Comparison of ENCODE assay signal across 17 cellular contexts in the genomic region with DNA sequence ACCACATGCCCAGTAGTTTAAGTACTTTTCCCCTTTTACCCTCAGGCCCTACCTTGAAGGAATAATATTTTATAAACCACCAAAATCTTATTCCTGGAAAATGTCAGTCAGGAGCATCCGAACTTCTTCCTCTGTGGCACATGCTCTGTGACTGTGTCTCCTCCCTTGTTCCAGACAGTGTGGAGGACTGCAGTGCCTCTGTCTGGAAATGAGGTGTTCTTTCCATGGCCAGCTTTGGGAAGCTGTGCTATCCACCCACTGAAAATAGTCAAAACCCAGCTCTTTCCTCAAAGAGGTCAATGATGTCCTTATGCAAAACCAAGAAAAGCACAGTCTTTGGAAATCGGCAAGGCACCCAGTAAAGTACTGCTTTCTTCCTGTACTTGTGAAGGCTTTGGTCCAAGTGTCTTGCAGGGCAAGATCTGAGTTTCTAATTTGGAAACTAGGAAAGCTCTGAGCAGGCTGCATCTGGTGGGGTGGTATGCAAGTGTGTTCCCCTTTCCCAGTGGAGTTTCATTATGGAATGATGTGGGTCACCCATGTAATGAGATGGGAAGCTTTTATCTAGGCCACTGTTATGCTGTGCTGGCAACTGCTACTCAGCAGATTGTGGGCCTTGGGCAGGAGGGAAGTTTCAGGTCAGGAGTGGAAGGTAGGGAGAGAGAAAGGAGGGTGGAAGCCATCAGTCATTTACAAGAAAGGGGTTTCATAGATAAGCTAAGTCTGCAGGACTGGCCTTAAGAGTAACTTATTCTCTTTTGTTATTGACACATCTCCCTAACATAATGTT. TPM values are rescaled to one million over a fixed set of nuclear protein-coding genes. Genes with fewer than 3 reads are reported as not detected.
A peak's percentile ranks its signal among the peaks of the same experiment; 100 is the strongest.
DNase-seq lines count a peak whose midpoint lies in the region; ATAC-seq, FAIRE-seq and TF ChIP-seq lines count a peak whose summit lies in the region.
"Had no signal": no experiment of that assay in that cellular context is flagged by ENCODE, and none has a peak within 500 bp of the region (broad histone marks: within the 10 kb centered on the region; RNA-seq: fewer than 3 reads in every experiment).

No MANE protein-coding gene starts in this region.

- peaks cover 58% of the 10 kb centered on the region for H3K79me2 ChIP-seq in GM12878 (ENCODE audit: control insufficient read depth, insufficient read depth, low read length)

- no peaks in the 10 kb centered on the region for H3K27me3 ChIP-seq in CD4-positive, alpha-beta memory T cell (ENCODE audit: insufficient read depth, low read length)
- no peaks in the 10 kb centered on the region for H3K27me3 ChIP-seq in GM12878 (replicated peaks in 1 of 2; ENCODE audit: control insufficient read depth in 2 of 2, insufficient read depth in 2 of 2, low read length in 1 of 2)
- H3K27me3 ChIP-seq: BLaER1 treated with 17β-estradiol and CSF1 and Interleukin-3, amounts not matched to agents 10 nM and 100 nM had no signal

- no peak overlapping the region for H3K4me3 ChIP-seq in CD4-positive, alpha-beta memory T cell (ENCODE audit: low read length in 2 of 2)
- H3K4me3 ChIP-seq in GM12878: no peak overlapping the region
- H3K4me3 ChIP-seq: BLaER1 treated with 17β-estradiol and CSF1 and Interleukin-3, amounts not matched to agents 10 nM and 100 nM had no signal

- RAD21 ChIA-PET in GM12878 (lab: Charles Lee; ENCODE audit: unreplicated experiment): interaction anchor here (1.0 to 6.2 kb wide), 5 partner anchors 30 to 157 kb away, joined by 3 to 58 read pairs (median 6); no protein-coding TSS in a partner anchor

- H3K4me1 Mint-ChIP-seq in CD4-positive, alpha-beta memory T cell: peaks cover 79 to 100% (median 95%) of the 10 kb centered on the region in 4 donors
- H3K4me1 Mint-ChIP-seq in naive B cell: peaks cover 95 to 99% (median 98%) of the 10 kb centered on the region in 3 donors

- peak overlapping the region in 7 of 8 donors; percentile 23 to 73 (median 44) for H3K4me3 Mint-ChIP-seq in CD4-positive, alpha-beta memory T cell
- H3K4me3 Mint-ChIP-seq in naive B cell: peak overlapping the region; percentile 69 to 100 (median 96)
- H3K4me3 Mint-ChIP-seq: stimulated activated naive CD8-positive, alpha-beta T cell treated with anti-CD3 and anti-CD28 coated beads, Interleukin-15, Interleukin-2, amounts not matched to agents 100 ng/mL and 50 ng/mL, for 24 hours had no signal

- DNase-seq in CD4-positive, alpha-beta memory T cell: no peak
- DNase-seq in GM18507 (ENCODE audit: extremely low spot score, insufficient read length, low read depth) (no peak), GM12878 (ENCODE audit: low read depth, low spot score) (no peak), naive B cell (no peak), SW480 (ENCODE audit: low spot score) (no peak), NCI-H510A treated with DMSO at 0.1 percent for 48 hours (lab: John Stamatoyannopoulos, UW) (no peak)
- DNase-seq: activated naive CD4-positive, alpha-beta T cell treated with anti-CD3 and anti-CD28 coated beads, Interleukin-2, amount 50 U/mL, for 16 hours; foreskin melanocyte; mesenchymal stem cell; NCI-H1048; NCI-H774; T1000 had no signal

- TF ChIP-seq EP300 in GM12878 (IDR thresholded peaks at IDR 0.05; ENCODE audit: borderline replicate concordance in 1 of 2, control insufficient read depth in 1 of 2, low read depth in 2 of 2, low read length in 2 of 2): no peak

- H3K9me3 ChIP-seq in CD4-positive, alpha-beta memory T cell (ENCODE audit: control insufficient read depth in 1 of 2, low read length in 2 of 2): no peaks in the 10 kb centered on the region
- H3K9me3 ChIP-seq in GM12878 (replicated peaks; ENCODE audit: control insufficient read depth, insufficient read depth, low read length): no peaks in the 10 kb centered on the region
- H3K9me3 ChIP-seq: BLaER1 treated with 17β-estradiol and CSF1 and Interleukin-3, amounts not matched to agents 10 nM and 100 nM had no signal

- H3K27ac ChIP-seq in CD4-positive, alpha-beta memory T cell (ENCODE audit: low read depth, low read length): no peak overlapping the region
- no peak overlapping the region for H3K27ac ChIP-seq in GM12878 (ENCODE audit: control insufficient read depth, insufficient read depth)
- H3K27ac ChIP-seq: BLaER1 treated with 17β-estradiol and CSF1 and Interleukin-3, amounts not matched to agents 10 nM and 100 nM; RWPE1 had no signal

- CTCF ChIA-PET in CD4-positive, alpha-beta memory T cell (lab: Charles Lee; ENCODE audit: partially characterized antibody): interaction anchor here (1.6 to 7.9 kb wide), 7 partner anchors 9 to 131 kb away, joined by 4 to 69 read pairs (median 38); no protein-coding TSS in a partner anchor
- CTCF ChIA-PET in GM12878 (lab: Yijun Ruan, JAX): interaction anchor here (1.0 to 9.1 kb wide), 7 partner anchors 23 to 184 kb away, joined by 3 to 72 read pairs (median 26); no protein-coding TSS in a partner anchor

- H3K9me3 Mint-ChIP-seq in CD4-positive, alpha-beta memory T cell: no peaks in the 10 kb centered on the region
- H3K9me3 Mint-ChIP-seq in naive B cell: no peaks in the 10 kb centered on the region
- H3K9me3 Mint-ChIP-seq: stimulated activated naive CD8-positive, alpha-beta T cell treated with anti-CD3 and anti-CD28 coated beads, Interleukin-15, Interleukin-2, amounts not matched to agents 100 ng/mL and 50 ng/mL, for 24 hours had no signal

- peaks cover 99% of the 10 kb centered on the region for H3K4me1 ChIP-seq in CD4-positive, alpha-beta memory T cell (ENCODE audit: insufficient read depth, low read length)
- peaks cover 31% of the 10 kb centered on the region for H3K4me1 ChIP-seq in GM12878 (ENCODE audit: control insufficient read depth, insufficient read depth, low read length)

- FAIRE-seq in GM18507 (lab: Jason Lieb, UNC): peak; percentile 5
- no peak for FAIRE-seq in GM12878 (lab: Jason Lieb, UNC)
- FAIRE-seq: endometrium had no signal

- H3K27me3 Mint-ChIP-seq in CD4-positive, alpha-beta memory T cell: no peaks in the 10 kb centered on the region
- H3K27me3 Mint-ChIP-seq in naive B cell: no peaks in the 10 kb centered on the region
- H3K27me3 Mint-ChIP-seq: stimulated activated naive CD8-positive, alpha-beta T cell treated with anti-CD3 and anti-CD28 coated beads, Interleukin-15, Interleukin-2, amounts not matched to agents 100 ng/mL and 50 ng/mL, for 24 hours had no signal

- ATAC-seq in GM12878: no peak
- ATAC-seq in naive B cell (ENCODE audit: low read depth in 2 of 2): no peak
- ATAC-seq in SK-N-SH treated with all-trans-retinoic acid at 6 μM for 48 hours: no peak

- no peak for TF ChIP-seq RAD21 in GM12878 (IDR thresholded peaks at IDR 0.05; ENCODE audit: insufficient read depth, low read depth, low read length)

- TF ChIP-seq POLR2A in GM12878 (IDR thresholded peaks at IDR 0.05; ENCODE audit: low read depth, low read length): no peak

- peaks cover 52 to 69% of the 10 kb centered on the region in 2 donors for H3K36me3 Mint-ChIP-seq in CD4-positive, alpha-beta memory T cell
- peaks cover 53 to 58% of the 10 kb centered on the region in 2 donors for H3K36me3 Mint-ChIP-seq in naive B cell

- SMC1A ChIA-PET in GM12878 (lab: Charles Lee; ENCODE audit: uncharacterized antibody, unreplicated experiment): interaction anchor here (1.1 to 5.6 kb wide), 12 partner anchors 9 to 132 kb away, joined by 3 to 47 read pairs (median 5); no protein-coding TSS in a partner anchor

- POLR2A ChIA-PET in CD4-positive, alpha-beta memory T cell (lab: Charles Lee; ENCODE audit: partially characterized antibody): interaction anchor here (1.2 to 6.8 kb wide), 3 partner anchors 24 to 163 kb away, joined by 4 to 112 read pairs (median 11); partner anchors contain the start of gene MRPS14
- POLR2A ChIA-PET in GM12878 (lab: Charles Lee): interaction anchor here (0.8 to 1.3 kb wide), 4 partner anchors 12 to 18 kb away, joined by 3 read pairs; no protein-coding TSS in a partner anchor

- no peaks in the 10 kb centered on the region for H4K20me1 ChIP-seq in GM12878 (ENCODE audit: control insufficient read depth, insufficient read depth)
- H4K20me1 ChIP-seq: BLaER1 treated with 17β-estradiol and CSF1 and Interleukin-3, amounts not matched to agents 10 nM and 100 nM had no signal

- peak overlapping the region; percentile 38; the same call in 1 of the 2 replicates for H3K4me2 ChIP-seq in GM12878 (ENCODE audit: control insufficient read depth, insufficient read depth)

- no peak overlapping the region for H2AFZ ChIP-seq in GM12878 (ENCODE audit: control insufficient read depth, low read depth, low read length)

- H3K27ac Mint-ChIP-seq in CD4-positive, alpha-beta memory T cell: peak overlapping the region in 6 of 7 donors; percentile 43 to 90 (median 58)
- peak overlapping the region; percentile 82 to 97 (median 92) for H3K27ac Mint-ChIP-seq in naive B cell

- in situ Hi-C loops in GM12878 (cut with MboI): no loop called here

- no TSS peak for BruUV-seq in GM12878 (replicated peaks; lab: Mats Ljungman, UMichigan)

- 98% methylated on average over 2 of the region's 2 CpGs for WGBS in GM12878 (ENCODE audit: insufficient coverage, insufficient replicate concordance, low lambda C conversion rate, missing lambda C conversion rate)

- intact Hi-C loops in CD4-positive, alpha-beta memory T cell (cut with micrococcal nuclease): no loop called here
- intact Hi-C loops in GM12878 (cut with micrococcal nuclease; ENCODE audit: unreplicated experiment): no loop called here

- H3K9ac ChIP-seq in GM12878 (ENCODE audit: control insufficient read depth, insufficient read depth, low read length): no peak overlapping the region
- H3K9ac ChIP-seq: BLaER1 treated with 17β-estradiol and CSF1 and Interleukin-3, amounts not matched to agents 10 nM and 100 nM had no signal

- H3K36me3 ChIP-seq in CD4-positive, alpha-beta memory T cell (ENCODE audit: insufficient read depth, low read length): peaks cover 7% of the 10 kb centered on the region
- H3K36me3 ChIP-seq in GM12878 (ENCODE audit: control insufficient read depth in 2 of 2, insufficient read depth in 2 of 2, low read length in 1 of 2): peaks cover 1 to 5% of the 10 kb centered on the region in 2 experiments; a peak in 3 of 4 replicates

- no peak for TF ChIP-seq CTCF in GM12878 (IDR thresholded peaks at IDR 0.05 in 2 of 3, conservative IDR thresholded peaks at IDR 0.05 in 1 of 3; ENCODE audit: control insufficient read depth in 2 of 3, extremely low read depth in 1 of 3, insufficient read depth in 1 of 3, low read depth in 3 of 3, low read length in 3 of 3)

RNA-seq across cellular contexts. Expression of gene KIAA0040, which starts 6.0 kb away (rescaled TPM):
- 10 to 100 TPM; 28.7 to 33.6 TPM for total RNA-seq in CD4-positive, alpha-beta memory T cell
- 10 to 100 TPM; 36.2 to 53.8 TPM for polyA plus RNA-seq in CD4-positive, alpha-beta memory T cell
- total RNA-seq in GM12878 (2013; cell fraction: nucleolus; rRNA removed): 19.4 and 22.6 TPM in 2 replicates
- 22.9 and 24.1 TPM in 2 replicates for total RNA-seq in GM12878 (2014; rRNA removed)
- 23.5 and 24.4 TPM in 2 replicates for total RNA-seq in GM12878 (2014; rRNA removed; fragmentation: Illumina TruSeq; extraction: Trizol)
- 29.0 and 29.2 TPM in 2 replicates for total RNA-seq in GM12878 (2021)
- 5.8 TPM for polyA plus RNA-seq in GM12878 (2011; ENCODE audit: low read depth)
- polyA plus RNA-seq in GM12878 (2011; rRNA removed): 39.9 and 47.7 TPM in 2 replicates
- polyA plus RNA-seq in GM12878 (2011; cell fraction: cytosol; rRNA removed): 44.7 and 45.5 TPM in 2 replicates
- polyA plus RNA-seq in GM12878 (2011; cell fraction: nucleus; rRNA removed): 28.1 and 33.0 TPM in 2 replicates
- polyA plus RNA-seq in GM12878 (2012): 7.0 and 11.0 TPM in 2 replicates
- polyA plus RNA-seq in GM12878 (2014; fragmentation: Illumina TruSeq; extraction: Trizol): 31.8 and 38.1 TPM in 2 replicates
- 1 to 10 TPM; 7.6 to 8.3 TPM for polyA plus RNA-seq in GM12878 (2014; fragmentation: Nextera tagmentation; extraction: Ambion mirVana)
- polyA plus RNA-seq in GM12878 (2014; rRNA removed): 20.5 and 24.1 TPM in 2 replicates
- 10 to 100 TPM; 19.7 to 20.3 TPM for polyA plus RNA-seq in GM12878 (2016; fragmentation: Nextera tagmentation; extraction: Ambion mirVana)
- polyA minus RNA-seq in GM12878 (2011; rRNA and poly(A)+ RNA removed): 57.5 and 68.2 TPM in 2 replicates
- 15.7 and 17.1 TPM in 2 replicates for polyA minus RNA-seq in GM12878 (2011; cell fraction: cytosol; rRNA and poly(A)+ RNA removed)
- polyA minus RNA-seq in GM12878 (2011; cell fraction: nucleus; rRNA and poly(A)+ RNA removed): 14.0 and 17.7 TPM in 2 replicates
- 100 to 1,000 TPM in 5 of 6 donors, 10 to 100 TPM in 1; 97.1 to 182 (median 140) TPM for polyA plus RNA-seq in naive B cell (ENCODE audit: low read depth in 6 of 6)
